In genomic region chr14:58107947-58108552, GRCh38 we compare ENCODE assay signal across 8 cellular contexts. TPM values are rescaled to one million over a fixed set of nuclear protein-coding genes. Genes with fewer than 3 reads are reported as not detected.
A peak's percentile ranks its signal among the peaks of the same experiment; 100 is the strongest.
DNase-seq lines count a peak whose midpoint lies in the region; ATAC-seq and TF ChIP-seq lines count a peak whose summit lies in the region.

No MANE protein-coding gene starts in this region.

- H3K4me1 ChIP-seq in breast epithelium, result no peaks in the 10 kb centered on the region

- peak; percentile 86 for TF ChIP-seq CTCF in RWPE1 (conservative IDR thresholded peaks at IDR 0.05; ENCODE audit: low read depth)
- peak; percentile 15 to 67 (median 53) for TF ChIP-seq CTCF in breast epithelium (IDR thresholded peaks at IDR 0.05)

- H3K27me3 ChIP-seq in breast epithelium, result no peaks in the 10 kb centered on the region

- intact Hi-C loops in breast epithelium (cut with DNase I; ENCODE audit: low total_unique reads) (no loop called here), left colon (cut with DNase I, micrococcal nuclease) (loop anchor here (2.0 to 5.0 kb wide), 2 partner anchors 54 to 59 kb away; no protein-coding TSS in a partner anchor)

- POLR2A ChIA-PET in RWPE1 (lab: Yijun Ruan, JAX; ENCODE audit: low non-redundant PET), result no interaction called here

- CTCF ChIA-PET in RWPE1 (lab: Yijun Ruan, JAX), result interaction anchor here (0.6 to 1.1 kb wide), 10 partner anchors 18 to 292 kb away, joined by 3 to 8 read pairs (median 3); no protein-coding TSS in a partner anchor

- TF ChIP-seq POLR2A in breast epithelium (IDR thresholded peaks at IDR 0.05), result no peak

- no peak overlapping the region for H3K4me3 ChIP-seq in breast epithelium

- no peaks in the 10 kb centered on the region for H3K36me3 ChIP-seq in breast epithelium

- peak; percentile 51 for ATAC-seq in left colon

- H3K27ac ChIP-seq in RWPE1 (no peak overlapping the region), breast epithelium (no peak overlapping the region)

- DNase-seq in NCI-H524 (lab: John Stamatoyannopoulos, UW), result peak; percentile 51 to 75
- DNase-seq in NCI-H524 treated with DMSO at 0.1 percent for 48 hours (lab: John Stamatoyannopoulos, UW), result no peak
- peak; percentile 52 for DNase-seq in LoVo (ENCODE audit: low spot score)
- peak; percentile 42 for DNase-seq in RWPE1 (ENCODE audit: low spot score)
- no peak for DNase-seq in breast epithelium (ENCODE audit: low spot score in 2 of 2)
- DNase-seq in left colon, result peak in 1 of 2 donors; percentile 41
- DNase-seq in stromal cell of bone marrow (ENCODE audit: low read depth), result peak; percentile 43
- DNase-seq in OCI-M2 (lab: John Stamatoyannopoulos, UW; ENCODE audit: unreplicated experiment), result no peak

- H3K9me3 ChIP-seq in breast epithelium, result no peaks in the 10 kb centered on the region

RNA-seq across cellular contexts. Expression of gene ARMH4, which starts 44.0 kb away (rescaled TPM):
- total RNA-seq in breast epithelium (1 to 10 TPM; 3.9 to 6.4 (median 5.4) TPM), left colon (1 to 10 TPM in 1 of 2 donors, under 1 TPM in 1; 0.82 to 2.7 TPM)

Comparison
In these comparisons a context has a peak if more than half of its experiments do, and no peak if none do; other contexts are left out.
1. DNase-seq: peak in NCI-H524 (2 of 2), LoVo (single experiment), RWPE1 (single experiment) and stromal cell of bone marrow (single experiment); none in NCI-H524 treated with DMSO at 0.1 percent for 48 hours (single experiment), breast epithelium (0 of 2) and OCI-M2 (single experiment).